In genomic region chr20:50242178-50242514, GRCh38 we compare ENCODE assay signal across 24 cellular contexts.
"Had no signal": no experiment of that assay in that cellular context is flagged by ENCODE, and none has a peak within 500 bp of the region (broad histone marks: within the 10 kb centered on the region; RNA-seq: fewer than 3 reads in every experiment).

No MANE protein-coding gene starts in this region.

- H3K4me3 Mint-ChIP-seq: activated CD8-positive, alpha-beta T cell treated with anti-CD3 and anti-CD28 coated beads, Interleukin-2, amount 10 ng/mL, durations not matched to agents 7 days and 5 days; activated naive CD8-positive, alpha-beta T cell treated with anti-CD3 and anti-CD28 coated beads, Interleukin-2, amount 50 U/mL, for 24 hours; activated T-cell treated with anti-CD3 and anti-CD28 coated beads, Interleukin-2, amount 50 U/mL, for 24 hours; activated T-helper 1 cell treated with anti-CD3 and anti-CD28 coated beads, Interleukin-12 subunit alpha, Interleukin-12 subunit beta, Interleukin-2, Interleukin-4 antibody, amounts not matched to agents 30 ng/mL and 10 ng/mL and 1 ng/mL, durations not matched to agents 14 hours and 24 hours and 36 hours; T-helper 17 cell; WTC11 had no signal

- H3K9me3 Mint-ChIP-seq: activated naive CD4-positive, alpha-beta T cell treated with anti-CD3 and anti-CD28 coated beads, Interleukin-2, amount 50 U/mL, for 72 hours; activated naive CD8-positive, alpha-beta T cell treated with anti-CD3 and anti-CD28 coated beads, Interleukin-2, amount 50 U/mL, for 24 hours; activated T-cell treated with anti-CD3 and anti-CD28 coated beads, Interleukin-2, amount 50 U/mL, for 24 hours; activated T-helper 1 cell treated with anti-CD3 and anti-CD28 coated beads, Interleukin-12 subunit alpha, Interleukin-12 subunit beta, Interleukin-2, Interleukin-4 antibody, amounts not matched to agents 30 ng/mL and 10 ng/mL and 1 ng/mL, durations not matched to agents 14 hours and 24 hours and 36 hours; WTC11 had no signal

- H3K4me1 Mint-ChIP-seq: activated naive CD8-positive, alpha-beta T cell treated with anti-CD3 and anti-CD28 coated beads, Interleukin-2, amount 50 U/mL, for 24 hours; WTC11 had no signal

- ATAC-seq: activated CD8-positive, alpha-beta T cell treated with anti-CD3 and anti-CD28 coated beads, Interleukin-2, amount 10 ng/mL, durations not matched to agents 7 days and 5 days; activated naive CD4-positive, alpha-beta T cell treated with anti-CD3 and anti-CD28 coated beads, Interleukin-2, amount 50 U/mL, for 72 hours; activated naive CD8-positive, alpha-beta T cell treated with anti-CD3 and anti-CD28 coated beads, Interleukin-2, amount 50 U/mL, for 24 hours; T-helper 17 cell; WTC11 had no signal

- DNase-seq: activated CD4-positive, alpha-beta T cell treated with anti-CD3 and anti-CD28 coated beads for 48 hours; activated CD4-positive, alpha-beta T cell treated with anti-CD3 and anti-CD28 coated beads, Interleukin-2, amount 50 U/mL, for 4 hours; activated CD4-positive, CD25-positive, alpha-beta regulatory T cell treated with anti-CD3 and anti-CD28 coated beads, Interleukin-2, amount 50 U/mL, for 72 hours; activated CD8-positive, alpha-beta T cell treated with anti-CD3 and anti-CD28 coated beads, Interleukin-2, amount 10 ng/mL, durations not matched to agents 7 days and 5 days; activated effector memory CD4-positive, alpha-beta T cell treated with anti-CD3 and anti-CD28 coated beads, Interleukin-2, amount 50 U/mL, for 16 hours; activated naive CD4-positive, alpha-beta T cell treated with Interleukin-2 at 50 U/mL for 16 hours; activated naive CD8-positive, alpha-beta T cell treated with anti-CD3 and anti-CD28 coated beads, Interleukin-2, amount 50 U/mL, for 24 hours; activated T-cell treated with anti-CD3 and anti-CD28 coated beads, Interleukin-2, amount 50 U/mL, for 24 hours; amygdala; caudate nucleus; MM.1S; NCI-H1105 treated with DMSO at 0.1 percent for 48 hours; NCI-H1436 treated with DMSO at 0.1 percent for 48 hours; NCI-H187; NCI-H2081; NCI-H510A treated with DMSO at 0.1 percent for 48 hours; NCI-H69; NK-92 treated with Interleukin-12 subunit alpha and Interleukin-12 subunit beta, amount 100 ng/mL, for 24 hours; SIG-M5; T-helper 17 cell; T-helper 9 cell had no signal

- H3K27me3 Mint-ChIP-seq: activated naive CD8-positive, alpha-beta T cell treated with anti-CD3 and anti-CD28 coated beads, Interleukin-2, amount 50 U/mL, for 24 hours; activated T-cell treated with anti-CD3 and anti-CD28 coated beads, Interleukin-2, amount 50 U/mL, for 24 hours had no signal

- H3K27ac Mint-ChIP-seq: activated CD8-positive, alpha-beta T cell treated with anti-CD3 and anti-CD28 coated beads, Interleukin-2, amount 10 ng/mL, durations not matched to agents 7 days and 5 days; activated naive CD4-positive, alpha-beta T cell treated with anti-CD3 and anti-CD28 coated beads, Interleukin-2, amount 50 U/mL, for 72 hours; activated naive CD8-positive, alpha-beta T cell treated with anti-CD3 and anti-CD28 coated beads, Interleukin-2, amount 50 U/mL, for 24 hours; activated T-cell treated with anti-CD3 and anti-CD28 coated beads, Interleukin-2, amount 50 U/mL, for 24 hours; activated T-helper 1 cell treated with anti-CD3 and anti-CD28 coated beads, Interleukin-12 subunit alpha, Interleukin-12 subunit beta, Interleukin-2, Interleukin-4 antibody, amounts not matched to agents 30 ng/mL and 10 ng/mL and 1 ng/mL, durations not matched to agents 14 hours and 24 hours and 36 hours; T-helper 17 cell; WTC11 had no signal

- H3K36me3 Mint-ChIP-seq: activated naive CD4-positive, alpha-beta T cell treated with anti-CD3 and anti-CD28 coated beads, Interleukin-2, amount 50 U/mL, for 72 hours; WTC11 had no signal
